ENCODE assay signal across 1 cellular context in genomic region chr17:77207689-77208216, GRCh38.
A peak's percentile ranks its signal among the peaks of the same experiment; 100 is the strongest.
TF ChIP-seq lines count a peak whose summit lies in the region.

No MANE protein-coding gene starts in this region.

TF ChIP-seq in HepG2, 621 proteins besides CTCF, POLR2A, EP300 and RAD21 (continued from another document):
- no peak for TF ChIP-seq FUBP1 (CRISPR knock-in tag; IDR thresholded peaks at IDR 0.05; ENCODE audit: borderline replicate concordance)
- TF ChIP-seq ZNF24 (IDR thresholded peaks at IDR 0.05), result 0 out of 2 replicates have a peak, but pooled peaks have one; percentile 13
- TF ChIP-seq ZNF841 (CRISPR knock-in tag; IDR thresholded peaks at IDR 0.05; ENCODE audit: borderline replicate concordance), result no peak
- no peak for TF ChIP-seq SP2 (CRISPR knock-in tag; IDR thresholded peaks at IDR 0.05)
- no peak for TF ChIP-seq ESRRA (CRISPR knock-in tag; IDR thresholded peaks at IDR 0.05; ENCODE audit: low read depth)
- TF ChIP-seq ELF3 (CRISPR knock-in tag; IDR thresholded peaks at IDR 0.05), result no peak
- TF ChIP-seq HNF1A (IDR thresholded peaks at IDR 0.05; ENCODE audit: low read depth), result no peak
- 0 out of 2 replicates have a peak, but pooled peaks have one; percentile 27 for TF ChIP-seq HNF1A (CRISPR knock-in tag; IDR thresholded peaks at IDR 0.05; ENCODE audit: borderline replicate concordance)
- no peak for TF ChIP-seq SP4 (CRISPR knock-in tag; IDR thresholded peaks at IDR 0.05)
- TF ChIP-seq CERS6 (CRISPR knock-in tag; IDR thresholded peaks at IDR 0.05), result no peak
- TF ChIP-seq HIC2 (CRISPR knock-in tag; IDR thresholded peaks at IDR 0.05; ENCODE audit: low read depth), result no peak
- no peak for TF ChIP-seq RFXANK (CRISPR knock-in tag; IDR thresholded peaks at IDR 0.05)
- TF ChIP-seq DR1 (CRISPR knock-in tag; IDR thresholded peaks at IDR 0.05), result no peak
- no peak for TF ChIP-seq ZNF775 (CRISPR knock-in tag; IDR thresholded peaks at IDR 0.05; ENCODE audit: borderline replicate concordance)
- TF ChIP-seq ZNF746 (CRISPR knock-in tag; IDR thresholded peaks at IDR 0.05), result no peak
- TF ChIP-seq ZNF776 (CRISPR knock-in tag; IDR thresholded peaks at IDR 0.05), result no peak
- TF ChIP-seq ZFP90 (CRISPR knock-in tag; IDR thresholded peaks at IDR 0.05; ENCODE audit: borderline replicate concordance), result no peak
- no peak for TF ChIP-seq HMGA1 (CRISPR knock-in tag; conservative IDR thresholded peaks at IDR 0.05)
- TF ChIP-seq ZNF234 (CRISPR knock-in tag; conservative IDR thresholded peaks at IDR 0.05), result no peak
- TF ChIP-seq ZNF652 (CRISPR knock-in tag; IDR thresholded peaks at IDR 0.05; ENCODE audit: borderline replicate concordance, low read depth), result 0 out of 2 replicates have a peak, but pooled peaks have one; percentile 6
- TF ChIP-seq GTF3A (CRISPR knock-in tag; conservative IDR thresholded peaks at IDR 0.05), result no peak
